In the genomic region with DNA sequence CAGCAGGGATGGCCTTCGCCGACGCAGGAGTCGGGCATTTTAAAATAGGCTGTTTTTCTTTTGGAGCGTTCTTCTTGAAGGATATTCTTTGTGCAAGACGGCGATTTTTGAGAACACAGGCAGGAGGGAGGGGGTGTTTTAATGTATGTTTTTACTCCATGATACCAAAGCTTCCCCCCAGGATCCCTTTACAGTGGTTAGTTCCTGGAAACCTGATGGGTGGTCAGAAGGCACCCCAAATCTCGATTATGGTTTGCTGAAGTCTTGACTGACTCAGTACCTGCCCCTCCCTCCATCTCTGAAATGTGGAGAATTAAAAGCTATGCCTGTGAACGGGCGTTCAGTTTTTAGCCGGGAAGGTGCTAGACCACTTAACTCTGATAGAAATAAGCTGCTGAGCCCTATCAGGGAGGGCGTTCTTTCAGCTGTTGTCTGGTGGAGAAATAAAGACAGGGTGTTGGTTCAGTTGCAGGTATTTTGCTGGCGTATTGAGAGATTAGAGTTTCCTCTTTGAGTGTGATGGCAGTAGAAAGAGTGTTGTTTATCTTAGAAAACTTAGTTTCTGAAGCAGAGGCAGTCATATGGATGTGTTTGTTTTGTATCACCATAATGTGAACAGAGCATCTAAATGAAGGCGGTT, we compare ENCODE assay signal across 8 cellular contexts. TPM values are rescaled to one million over a fixed set of nuclear protein-coding genes. Genes with fewer than 3 reads are reported as not detected.
A peak's percentile ranks its signal among the peaks of the same experiment; 100 is the strongest.
DNase-seq lines count a peak whose midpoint lies in the region; ATAC-seq and TF ChIP-seq lines count a peak whose summit lies in the region.

No MANE protein-coding gene starts in this region.

- peaks cover 35% of the 10 kb centered on the region for H3K4me1 ChIP-seq in SJSA1 (replicated peaks)
- peaks cover 19 to 46% (median 46%) of the 10 kb centered on the region in 4 donors for H3K4me1 ChIP-seq in esophagus muscularis mucosa
- H3K4me1 ChIP-seq in prostate gland (replicated peaks): peaks cover 22% of the 10 kb centered on the region

- TF ChIP-seq CTCF in esophagus muscularis mucosa (IDR thresholded peaks at IDR 0.05): no peak
- TF ChIP-seq CTCF in prostate gland (IDR thresholded peaks at IDR 0.05): no peak

- H3K4me3 ChIP-seq in SJSA1 (peak overlapping the region; percentile 83), esophagus muscularis mucosa (peak overlapping the region; percentile 74 to 94 (median 86)), prostate gland (peak overlapping the region; percentile 93 to 98)

- DNase-seq in ELR (ENCODE audit: low read depth) (peak; percentile 45), SJSA1 (ENCODE audit: low read depth in 1 of 2, low spot score in 2 of 2) (peak in 1 of 2 experiments; percentile 47), esophagus muscularis mucosa (ENCODE audit: extremely low spot score) (no peak), prostate gland (ENCODE audit: low spot score) (peak; percentile 34), SK-N-DZ (ENCODE audit: low spot score) (no peak), C1 segment of cervical spinal cord (lab: John Stamatoyannopoulos, UW) (no peak)

- H3K36me3 ChIP-seq in SJSA1 (peaks cover 10% of the 10 kb centered on the region), esophagus muscularis mucosa (no peaks in the 10 kb centered on the region), prostate gland (no peaks in the 10 kb centered on the region)

- WGBS in esophagus muscularis mucosa: 29% methylated on average over 14 of the region's 14 CpGs
- WGBS in prostate gland: 11% methylated on average over 14 of the region's 14 CpGs

- intact Hi-C loops in esophagus muscularis mucosa (cut with DNase I) (loop anchor here (10.0 kb wide), 1 partner anchor 123 kb away; no protein-coding TSS in a partner anchor), prostate gland (cut with DNase I) (loop anchor here (5.0 kb wide), 3 partner anchors 126 to 426 kb away; no protein-coding TSS in a partner anchor)

- TF ChIP-seq POLR2A in esophagus muscularis mucosa (IDR thresholded peaks at IDR 0.05; ENCODE audit: low read depth) (no peak), prostate gland (IDR thresholded peaks at IDR 0.05) (peak; percentile 44)

- no peak for TF ChIP-seq EP300 in esophagus muscularis mucosa (IDR thresholded peaks at IDR 0.05)

- 0 out of 2 replicates have a peak, but pooled peaks cover 2% of the 10 kb centered on the region for H3K9me3 ChIP-seq in SJSA1 (replicated peaks)
- H3K9me3 ChIP-seq in esophagus muscularis mucosa: no peaks in the 10 kb centered on the region
- no peaks in the 10 kb centered on the region for H3K9me3 ChIP-seq in prostate gland

- H3K27me3 ChIP-seq in SJSA1 (replicated peaks) (peaks cover 5% of the 10 kb centered on the region), esophagus muscularis mucosa (no peaks in the 10 kb centered on the region), prostate gland (replicated peaks; ENCODE audit: insufficient read depth) (no peaks in the 10 kb centered on the region)

- H3K27ac ChIP-seq in SJSA1: no peak overlapping the region
- H3K27ac ChIP-seq in esophagus muscularis mucosa (replicated peaks in 1 of 4): peak overlapping the region; percentile 90 to 97 (median 94)
- H3K27ac ChIP-seq in prostate gland: peak overlapping the region; percentile 94 to 97

- ATAC-seq in GM21619 (IDR thresholded peaks at IDR 0.05; ENCODE audit: unreplicated experiment): no peak
- ATAC-seq in HG02588 (IDR thresholded peaks at IDR 0.05; ENCODE audit: unreplicated experiment): no peak

RNA-seq across cellular contexts. Expression of a gene that starts 3.4 kb away (rescaled TPM):
- 7.8 and 14.1 TPM in 2 replicates for total RNA-seq in SJSA1 (2014; rRNA removed; shearing (Covaris generic))
- total RNA-seq in esophagus muscularis mucosa (10 to 100 TPM; 33.6 to 95.3 (median 49.7) TPM), prostate gland (100 to 1,000 TPM; 190 to 216 TPM)
- 12.2 and 14.3 TPM in 2 replicates for polyA plus RNA-seq in SK-N-DZ (2014; cell fraction: cytosol; rRNA removed)
- polyA plus RNA-seq in SK-N-DZ (2014; cell fraction: nucleus; rRNA removed): 10.9 and 20.3 TPM in 2 replicates

Comparison
In these comparisons a context has a peak if more than half of its experiments do, and no peak if none do; other contexts are left out.
1. DNase-seq: peak in ELR (single experiment) and prostate gland (single experiment); none in esophagus muscularis mucosa (single experiment), SK-N-DZ (single experiment) and C1 segment of cervical spinal cord (0 of 14).
2. Peak in every context shown above with its lines, with median percentiles within 50 percentile points of each other: H3K4me3 ChIP-seq.